In genomic region chr11:68004551-68005335, GRCh38 we compare ENCODE assay signal across 1 cellular context.
TF ChIP-seq lines count a peak whose summit lies in the region.

No MANE protein-coding gene starts in this region.

TF ChIP-seq in IMR-90, 13 proteins besides CTCF, POLR2A, EP300 and RAD21:
- TF ChIP-seq CHD1 (IDR thresholded peaks at IDR 0.05; ENCODE audit: low read depth, low read length) (no peak), NFE2L2 (IDR thresholded peaks at IDR 0.05; ENCODE audit: low read depth, low read length) (no peak), FOS (IDR thresholded peaks at IDR 0.05; ENCODE audit: low read depth, low read length) (no peak), ELK1 (IDR thresholded peaks at IDR 0.05; ENCODE audit: borderline replicate concordance, low read depth, low read length) (no peak), SMC3 (IDR thresholded peaks at IDR 0.05; ENCODE audit: low read depth, low read length) (no peak), USF2 (IDR thresholded peaks at IDR 0.05; ENCODE audit: low read depth, low read length) (no peak), MXI1 (IDR thresholded peaks at IDR 0.05; ENCODE audit: borderline replicate concordance, low read depth, low read length) (no peak), BHLHE40 (IDR thresholded peaks at IDR 0.05; ENCODE audit: low read depth, low read length) (no peak)
